Comparison of ENCODE assay signal across 8 cellular contexts in genomic region chr1:109619655-109620395, GRCh38. TPM values are rescaled to one million over a fixed set of nuclear protein-coding genes. Genes with fewer than 3 reads are reported as not detected.
DNase-seq lines count a peak whose midpoint lies in the region; ATAC-seq and TF ChIP-seq lines count a peak whose summit lies in the region.

Gene AMPD2, plus strand, starts transcription at chr1:109619837. Its CDS starts 1,339 bp downstream, at chr1:109621176.

- WGBS in endodermal cell (ENCODE audit: insufficient coverage in 1 of 2, insufficient read length in 1 of 2), 2 experiments = 1 to 2% methylated on average over 22 to 45 of the region's 45 CpGs

- peak within 1 kb of the TSS; percentile 78 for H3K9ac ChIP-seq in endodermal cell (ENCODE audit: extremely low read depth, low read length, poor library complexity, severe bottlenecking)

- DNase-seq in AG08395 (ENCODE audit: low spot score) = peak; percentile 91
- peak; percentile 46 for DNase-seq in NCI-H82 treated with DMSO at 0.1 percent for 48 hours (lab: John Stamatoyannopoulos, UW; ENCODE audit: unreplicated experiment)
- peak; percentile 53 to 54 for DNase-seq in activated CD8-positive, alpha-beta memory T cell treated with anti-CD3 and anti-CD28 coated beads for 4 hours (ENCODE audit: low read depth in 2 of 2)
- peak; percentile 91 for DNase-seq in endodermal cell
- DNase-seq in mesothelial cell of epicardium (ENCODE audit: low spot score in 2 of 2, unreplicated experiment in 2 of 2) = peak in 1 of 2 experiments; percentile 69
- peak; percentile 66 to 70 for DNase-seq in stimulated activated CD8-positive, alpha-beta memory T cell treated with anti-CD3 and anti-CD28 coated beads, Interleukin-2, amount 100 ng/mL, for 48 hours (ENCODE audit: low read depth in 2 of 2)

- H3K4me3 Mint-ChIP-seq in endodermal cell = peak within 1 kb of the TSS; percentile 91
- H3K4me3 Mint-ChIP-seq in mesothelial cell of epicardium = peak within 1 kb of the TSS; percentile 93

- no peaks in the 10 kb centered on the region for H3K27me3 ChIP-seq in endodermal cell (ENCODE audit: control insufficient read depth, insufficient read depth, low read length, poor library complexity, severe bottlenecking)

- H3K9me3 Mint-ChIP-seq in endodermal cell (no peaks in the 10 kb centered on the region), mesothelial cell of epicardium (no peaks in the 10 kb centered on the region)

- peak within 1 kb of the TSS; percentile 93 for H3K27ac Mint-ChIP-seq in endodermal cell
- peak within 1 kb of the TSS; percentile 97 for H3K27ac Mint-ChIP-seq in mesothelial cell of epicardium

- H3K36me3 Mint-ChIP-seq in endodermal cell (ENCODE audit: low read depth) (no peaks in the 10 kb centered on the region), mesothelial cell of epicardium (no peaks in the 10 kb centered on the region)

- H3K27me3 Mint-ChIP-seq in endodermal cell (ENCODE audit: insufficient read depth) = no peaks in the 10 kb centered on the region
- H3K27me3 Mint-ChIP-seq in mesothelial cell of epicardium (ENCODE audit: low read depth) = no peaks in the 10 kb centered on the region

- peaks cover 23% of the 10 kb centered on the region for H3K4me1 Mint-ChIP-seq in endodermal cell
- peaks cover 53% of the 10 kb centered on the region for H3K4me1 Mint-ChIP-seq in mesothelial cell of epicardium

- peak; percentile 62 for ATAC-seq in GM18867 (IDR thresholded peaks at IDR 0.05; ENCODE audit: unreplicated experiment)
- peak; percentile 39 for ATAC-seq in HG03108 (IDR thresholded peaks at IDR 0.05; ENCODE audit: unreplicated experiment)

- no peaks in the 10 kb centered on the region for H3K9me3 ChIP-seq in endodermal cell (ENCODE audit: control insufficient read depth, low read length)

- H3K4me1 ChIP-seq in endodermal cell (ENCODE audit: control insufficient read depth, insufficient read depth, low read length) = peaks cover 7% of the 10 kb centered on the region

- no peaks in the 10 kb centered on the region for H3K36me3 ChIP-seq in endodermal cell (ENCODE audit: control insufficient read depth, insufficient read depth, low read length)

- peak within 1 kb of the TSS; percentile 73 for H3K27ac ChIP-seq in endodermal cell (ENCODE audit: low read depth, low read length)

- H3K4me3 ChIP-seq in endodermal cell (ENCODE audit: low read length) = peak within 1 kb of the TSS; percentile 95

- TF ChIP-seq CTCF in endodermal cell (conservative IDR thresholded peaks at IDR 0.05) (no peak), mesothelial cell of epicardium (IDR thresholded peaks at IDR 0.05; ENCODE audit: unreplicated experiment) (no peak)

RNA-seq across cellular contexts. Expression of gene AMPD2, which starts in this region (rescaled TPM):
- total RNA-seq in endodermal cell (10 to 100 TPM; 55.7 to 69.3 TPM), mesothelial cell of epicardium (133 to 141 TPM (median 134 TPM) in 3 replicates)
- polyA plus RNA-seq in endodermal cell (2013, experiment 1 of 2) = 68.6 TPM
- polyA plus RNA-seq in endodermal cell (2013, experiment 2 of 2) = 68.8 TPM
